1 cellular context compared by ENCODE assay signal in genomic region chr22:44193537-44193896, GRCh38.
TF ChIP-seq lines count a peak whose summit lies in the region.

No MANE protein-coding gene starts in this region.

TF ChIP-seq in GM12878, 131 proteins besides CTCF, POLR2A, EP300 and RAD21 (continued from another document):
- TF ChIP-seq RELB (IDR thresholded peaks at IDR 0.05; ENCODE audit: low read depth) = no peak
- TF ChIP-seq KLF5 (IDR thresholded peaks at IDR 0.05; ENCODE audit: partially characterized antibody) = no peak
- no peak for TF ChIP-seq BHLHE40 (IDR thresholded peaks at IDR 0.05; ENCODE audit: borderline replicate concordance in 1 of 2, low read depth in 2 of 2, low read length in 1 of 2)
- no peak for TF ChIP-seq TCF3 (IDR thresholded peaks at IDR 0.05; ENCODE audit: borderline replicate concordance, insufficient read depth, low read depth, low read length)
- TF ChIP-seq PBX3 (IDR thresholded peaks at IDR 0.05; ENCODE audit: insufficient replicate concordance, low read depth, low read length) = no peak
- no peak for TF ChIP-seq BCL11A (IDR thresholded peaks at IDR 0.05; ENCODE audit: low read depth, low read length)
- TF ChIP-seq RBBP5 (conservative IDR thresholded peaks at IDR 0.05) = no peak
- no peak for TF ChIP-seq YBX1 (IDR thresholded peaks at IDR 0.05)
- TF ChIP-seq RFX5 (IDR thresholded peaks at IDR 0.05; ENCODE audit: low read depth, low read length) = no peak
- TF ChIP-seq YY1 (IDR thresholded peaks at IDR 0.05; ENCODE audit: low read depth, low read length) = no peak
- no peak for TF ChIP-seq ZBTB40 (IDR thresholded peaks at IDR 0.05; ENCODE audit: borderline replicate concordance)
- no peak for TF ChIP-seq NFIC (IDR thresholded peaks at IDR 0.05; ENCODE audit: low read depth, low read length)
- no peak for TF ChIP-seq SUPT20H (IDR thresholded peaks at IDR 0.05; ENCODE audit: borderline replicate concordance, control insufficient read depth, low read depth, low read length)
- TF ChIP-seq TAF1 (IDR thresholded peaks at IDR 0.05; ENCODE audit: borderline replicate concordance, low read depth, low read length) = no peak
- no peak for TF ChIP-seq PRDM15 (CRISPR knock-in tag; IDR thresholded peaks at IDR 0.05)
- no peak for TF ChIP-seq E2F8 (IDR thresholded peaks at IDR 0.05; ENCODE audit: low read depth, partially characterized antibody)
- TF ChIP-seq NR2C1 (IDR thresholded peaks at IDR 0.05) = no peak
- TF ChIP-seq TCF7 (IDR thresholded peaks at IDR 0.05; ENCODE audit: borderline replicate concordance) = no peak
TF ChIP-seq in GM12878: peak in this region for 0.
